ENCODE assay signal across 34 cellular contexts in the genomic region with DNA sequence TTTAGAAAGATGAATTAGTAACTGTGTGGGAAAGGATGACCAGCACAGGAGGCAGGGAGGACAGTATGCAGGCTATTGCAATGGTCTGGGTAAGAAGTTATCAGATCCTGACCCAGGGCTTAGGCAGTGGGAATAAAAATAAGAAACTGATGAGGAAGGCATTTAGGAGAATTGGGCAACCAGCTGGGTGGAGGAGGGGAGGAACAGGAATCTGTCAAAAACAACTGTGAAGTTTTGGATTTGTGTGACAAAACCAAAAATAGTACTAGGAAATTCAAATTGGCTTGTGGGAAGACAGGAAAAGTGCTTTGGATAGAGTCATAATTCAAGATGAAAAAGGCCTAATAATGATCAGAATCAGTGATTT. TPM values are rescaled to one million over a fixed set of nuclear protein-coding genes. Genes with fewer than 3 reads are reported as not detected.
"Had no signal": no experiment of that assay in that cellular context is flagged by ENCODE, and none has a peak within 500 bp of the region (broad histone marks: within the 10 kb centered on the region; RNA-seq: fewer than 3 reads in every experiment).

No MANE protein-coding gene starts in this region.

- H3K27ac ChIP-seq: ascending aorta, cardiac muscle cell, RWPE1, WERI-Rb-1 had no signal

- DNase-seq: activated CD4-positive, alpha-beta memory T cell treated with anti-CD3 and anti-CD28 coated beads, Interleukin-2, amount 10 ng/mL, durations not matched to agents 7 days and 5 days; activated CD4-positive, alpha-beta T cell treated with anti-CD3 and anti-CD28 coated beads for 1 hour; activated CD4-positive, alpha-beta T cell treated with anti-CD3 and anti-CD28 coated beads for 48 hours; activated CD4-positive, CD25-positive, alpha-beta regulatory T cell; activated CD8-positive, alpha-beta memory T cell treated with anti-CD3 and anti-CD28 coated beads for 24 hours; activated CD8-positive, alpha-beta memory T cell treated with anti-CD3 and anti-CD28 coated beads, Interleukin-2, amount 10 ng/mL, durations not matched to agents 7 days and 5 days; activated CD8-positive, alpha-beta memory T cell treated with anti-CD3 and anti-CD28 coated beads, Interleukin-2, amount 50 U/mL, for 48 hours; activated effector memory CD4-positive, alpha-beta T cell treated with Interleukin-2 at 50 U/mL for 16 hours; activated naive CD4-positive, alpha-beta T cell treated with anti-CD3 and anti-CD28 coated beads, Interleukin-2, amount 10 ng/mL, durations not matched to agents 7 days and 5 days; activated naive CD8-positive, alpha-beta T cell treated with anti-CD3 and anti-CD28 coated beads, Interleukin-2, amount 50 U/mL, for 24 hours; activated T-cell treated with anti-CD3 and anti-CD28 coated beads, Interleukin-2, amount 50 U/mL, for 48 hours; amygdala; Karpas-422; NCI-H1105; NCI-H1417 treated with DMSO at 0.1 percent for 48 hours; NCI-H187 treated with DMSO at 0.1 percent for 48 hours; NCI-H2081; NCI-H2171 treated with DMSO at 0.1 percent for 48 hours; NCI-H226; NCI-H446 treated with DMSO at 0.1 percent for 48 hours; NCI-H524; NCI-H69; NK-92 treated with Interleukin-12 subunit alpha and Interleukin-12 subunit beta, amount 100 ng/mL, for 24 hours; PC-3; Right ventricle myocardium superior; SW 1271; T-helper 1 cell; T-helper 2 cell; T-helper 9 cell; WERI-Rb-1 had no signal

- ATAC-seq: activated CD8-positive, alpha-beta memory T cell treated with anti-CD3 and anti-CD28 coated beads, Interleukin-2, amount 10 ng/mL, durations not matched to agents 7 days and 5 days; activated naive CD8-positive, alpha-beta T cell treated with anti-CD3 and anti-CD28 coated beads, Interleukin-2, amount 50 U/mL, for 24 hours; PC-3 had no signal

- H3K9me3 ChIP-seq: ascending aorta had no signal

- H3K4me1 ChIP-seq: ascending aorta had no signal

- H3K36me3 ChIP-seq: ascending aorta, cardiac muscle cell, WERI-Rb-1 had no signal

- H3K27me3 ChIP-seq: ascending aorta had no signal

- H3K4me3 ChIP-seq: ascending aorta, cardiac muscle cell had no signal

RNA-seq across cellular contexts. Expression of a gene that starts 27.9 kb away (rescaled TPM):
- total RNA-seq: activated CD4-positive, alpha-beta memory T cell treated with anti-CD3 and anti-CD28 coated beads, Interleukin-2, amount 10 ng/mL, durations not matched to agents 7 days and 5 days; activated CD8-positive, alpha-beta memory T cell treated with anti-CD3 and anti-CD28 coated beads, Interleukin-2, amount 10 ng/mL, durations not matched to agents 7 days and 5 days; ascending aorta; cardiac muscle cell; MCF 10A; Right ventricle myocardium superior had no signal
- polyA plus RNA-seq: cardiac muscle cell had no signal

RNA-seq across cellular contexts. Expression of a gene that starts 52.8 kb away (rescaled TPM):
- total RNA-seq: activated CD4-positive, alpha-beta memory T cell treated with anti-CD3 and anti-CD28 coated beads, Interleukin-2, amount 10 ng/mL, durations not matched to agents 7 days and 5 days; activated CD8-positive, alpha-beta memory T cell treated with anti-CD3 and anti-CD28 coated beads, Interleukin-2, amount 10 ng/mL, durations not matched to agents 7 days and 5 days; ascending aorta; cardiac muscle cell; MCF 10A; PC-3; Right ventricle myocardium superior had no signal
- polyA plus RNA-seq: cardiac muscle cell had no signal
